Comparison of ENCODE assay signal across 13 cellular contexts in the genomic region with DNA sequence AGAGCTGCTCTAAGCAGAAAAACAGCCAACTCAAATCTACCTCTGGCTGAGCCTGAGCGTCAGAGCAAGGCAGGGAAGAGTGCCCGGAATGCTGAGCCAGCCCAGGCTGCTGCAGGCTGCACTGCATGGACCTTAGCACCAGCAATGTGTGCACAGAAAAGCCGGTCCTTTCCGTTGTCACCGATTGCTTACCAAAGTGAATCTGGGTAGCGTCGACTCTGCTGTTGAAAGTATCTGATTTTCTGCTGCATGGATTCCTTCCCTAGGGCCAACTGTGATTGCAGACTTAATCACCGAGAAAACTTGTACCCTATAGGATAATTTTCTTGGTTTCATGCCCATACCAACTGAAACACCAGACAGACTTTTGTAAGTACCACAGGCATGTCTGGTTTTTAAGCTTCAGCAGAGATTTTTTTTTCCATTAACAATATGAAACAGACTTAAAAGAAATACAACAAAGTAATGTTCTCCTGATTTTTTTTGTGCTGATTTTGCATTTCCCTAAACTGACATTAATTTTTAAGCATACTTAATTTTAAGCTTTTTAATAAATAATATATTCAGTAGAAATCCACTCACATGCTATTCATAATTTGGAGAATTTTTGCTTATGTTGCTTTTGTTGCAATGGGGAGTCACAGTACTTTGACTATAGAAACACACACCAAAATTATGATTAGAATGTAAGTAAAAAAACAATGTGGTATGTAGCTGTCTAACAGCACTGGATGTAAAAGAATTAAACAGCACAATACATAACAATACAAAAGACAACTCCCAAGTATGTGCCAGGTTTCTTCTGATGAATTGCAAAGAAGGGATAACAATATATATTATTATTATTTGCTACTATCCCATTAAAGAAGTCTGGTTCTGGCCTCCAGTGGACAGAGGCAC.
DNase-seq lines count a peak whose midpoint lies in the region; ATAC-seq and TF ChIP-seq lines count a peak whose summit lies in the region.
"Had no signal": no experiment of that assay in that cellular context is flagged by ENCODE, and none has a peak within 500 bp of the region (broad histone marks: within the 10 kb centered on the region; RNA-seq: fewer than 3 reads in every experiment).

No MANE protein-coding gene starts in this region.

- H3K27ac ChIP-seq in right atrium auricular region (no peak overlapping the region), mammary epithelial cell (ENCODE audit: insufficient read depth, low read depth, low read length) (no peak overlapping the region), left lung (peak overlapping the region in 1 of 2 donors; percentile 22), upper lobe of right lung (no peak overlapping the region)
- H3K27ac ChIP-seq: SJSA1, spleen had no signal

- dilution Hi-C loops in mammary epithelial cell (cut with HindIII; ENCODE audit: low sequenced_read_pairs), result no loop called here

- in situ Hi-C loops in mammary epithelial cell (cut with MboI; ENCODE audit: low sequenced_read_pairs in 2 of 2), result no loop called here

- no peak overlapping the region for H3K27ac Mint-ChIP-seq in immature natural killer cell

- H3K9ac ChIP-seq in mammary epithelial cell (ENCODE audit: insufficient read depth, low read length), result no peak overlapping the region

- CTCF ChIA-PET in mammary epithelial cell (lab: Charles Lee; ENCODE audit: low non-redundant PET), result no interaction called here

- H3K79me2 ChIP-seq in mammary epithelial cell (ENCODE audit: insufficient read depth, low read length), result no peaks in the 10 kb centered on the region

- 0% methylated on average over 8 of the region's 8 CpGs for WGBS in mammary epithelial cell (ENCODE audit: low coverage, missing lambda C conversion rate)

- TF ChIP-seq CTCF in right atrium auricular region (IDR thresholded peaks at IDR 0.05) (no peak), mammary epithelial cell (conservative IDR thresholded peaks at IDR 0.05 in 1 of 2, IDR thresholded peaks at IDR 0.05 in 1 of 2; ENCODE audit: extremely low read depth in 1 of 2, insufficient read depth in 1 of 2, low read depth in 1 of 2, low read length in 2 of 2) (no peak), left lung (IDR thresholded peaks at IDR 0.05) (no peak), upper lobe of right lung (IDR thresholded peaks at IDR 0.05) (no peak)

- no peaks in the 10 kb centered on the region for H3K4me1 Mint-ChIP-seq in immature natural killer cell
- H3K4me1 Mint-ChIP-seq: naive B cell had no signal

- no peak overlapping the region for H3K4me3 Mint-ChIP-seq in immature natural killer cell
- H3K4me3 Mint-ChIP-seq: naive B cell had no signal

- ATAC-seq in left cardiac atrium (peak; percentile 68 to 80), left lung (peak; percentile 43), upper lobe of right lung (no peak), HG03460 (IDR thresholded peaks at IDR 0.05; ENCODE audit: unreplicated experiment) (no peak)

- no peaks in the 10 kb centered on the region for H3K36me3 ChIP-seq in right atrium auricular region
- H3K36me3 ChIP-seq in mammary epithelial cell (ENCODE audit: insufficient read depth, low read length), result no peaks in the 10 kb centered on the region
- H3K36me3 ChIP-seq in left lung, result no peaks in the 10 kb centered on the region
- no peaks in the 10 kb centered on the region for H3K36me3 ChIP-seq in upper lobe of right lung
- H3K36me3 ChIP-seq: SJSA1, spleen had no signal

- no peaks in the 10 kb centered on the region for H3K36me3 Mint-ChIP-seq in immature natural killer cell
- H3K36me3 Mint-ChIP-seq: naive B cell had no signal

- H4K20me1 ChIP-seq in mammary epithelial cell (ENCODE audit: insufficient read depth, low read length), result no peaks in the 10 kb centered on the region

- peak overlapping the region; percentile 53 for H3K4me2 ChIP-seq in mammary epithelial cell (ENCODE audit: insufficient read depth, low read depth, low read length)

- H3K27me3 ChIP-seq in right atrium auricular region, result no peaks in the 10 kb centered on the region
- no peaks in the 10 kb centered on the region for H3K27me3 ChIP-seq in mammary epithelial cell (ENCODE audit: insufficient read depth, low read length)
- H3K27me3 ChIP-seq in left lung, result no peaks in the 10 kb centered on the region
- H3K27me3 ChIP-seq in upper lobe of right lung, result no peaks in the 10 kb centered on the region
- H3K27me3 ChIP-seq: SJSA1 had no signal

- H2AFZ ChIP-seq in mammary epithelial cell (ENCODE audit: low read depth, low read length), result peak overlapping the region; percentile 55

- H3K4me3 ChIP-seq in right atrium auricular region (no peak overlapping the region), mammary epithelial cell (replicated peaks in 1 of 3; ENCODE audit: insufficient read depth in 1 of 3, low read depth in 2 of 3, low read length in 3 of 3) (peak overlapping the region in 1 of 3 experiments; percentile 4), left lung (no peak overlapping the region), upper lobe of right lung (no peak overlapping the region)
- H3K4me3 ChIP-seq: SJSA1, spleen had no signal

- H3K4me1 ChIP-seq in right atrium auricular region (no peaks in the 10 kb centered on the region), mammary epithelial cell (ENCODE audit: insufficient read depth, low read length) (peaks cover 11% of the 10 kb centered on the region), left lung (no peaks in the 10 kb centered on the region), upper lobe of right lung (no peaks in the 10 kb centered on the region)
- H3K4me1 ChIP-seq: spleen had no signal

- H3K9me3 ChIP-seq in right atrium auricular region (peaks cover 0 to 17% of the 10 kb centered on the region in 2 donors), mammary epithelial cell (replicated peaks; ENCODE audit: insufficient read depth, low read length) (no peaks in the 10 kb centered on the region), left lung (peaks cover 0 to 10% of the 10 kb centered on the region in 2 donors), upper lobe of right lung (no peaks in the 10 kb centered on the region)
- H3K9me3 ChIP-seq: SJSA1 had no signal

- H3K9me3 Mint-ChIP-seq in immature natural killer cell, result peaks cover 4 to 27% (median 9%) of the 10 kb centered on the region in 6 donors

- intact Hi-C loops in left cardiac atrium (cut with DNase I) (no loop called here), mammary epithelial cell (cut with micrococcal nuclease) (no loop called here), left lung (cut with DNase I) (no loop called here), upper lobe of right lung (cut with DNase I) (no loop called here)

- DNase-seq in left cardiac atrium (peak; percentile 25), right atrium auricular region (ENCODE audit: low spot score) (no peak), mammary epithelial cell (peak; percentile 77), left lung (no peak), upper lobe of right lung (peak; percentile 21), NCI-H446 treated with DMSO at 0.1 percent for 48 hours (lab: John Stamatoyannopoulos, UW) (no peak), immature natural killer cell (no peak)
- DNase-seq: activated T-cell treated with anti-CD3 and anti-CD28 coated beads, Interleukin-2, amount 50 U/mL, for 1 hour; naive B cell; NCI-H1105 treated with DMSO at 0.1 percent for 48 hours; spleen had no signal

- no TSS peak for BruUV-seq in mammary epithelial cell (replicated peaks; lab: Mats Ljungman, UMichigan)

- peaks cover under 1 to 13% (median 4%) of the 10 kb centered on the region in 3 donors for H3K27me3 Mint-ChIP-seq in immature natural killer cell (ENCODE audit: low read depth in 3 of 3)
- H3K27me3 Mint-ChIP-seq: naive B cell had no signal

Comparison
In these comparisons a context has a peak if more than half of its experiments do, and no peak if none do; other contexts are left out.
1. DNase-seq: peak in left cardiac atrium (single experiment), mammary epithelial cell (single experiment) and upper lobe of right lung (single experiment); none in right atrium auricular region (single experiment), left lung (0 of 2), NCI-H446 treated with DMSO at 0.1 percent for 48 hours (single experiment) and immature natural killer cell (0 of 3).
2. ATAC-seq: peak in left cardiac atrium (2 of 2) and left lung (single experiment); none in upper lobe of right lung (single experiment) and HG03460 (single experiment).